Comparison of ENCODE assay signal across 13 cellular contexts in genomic region chr14:68679301-68679700, GRCh38.
"Had no signal": no experiment of that assay in that cellular context is flagged by ENCODE, and none has a peak within 500 bp of the region (broad histone marks: within the 10 kb centered on the region; RNA-seq: fewer than 3 reads in every experiment).

No MANE protein-coding gene starts in this region.

- H3K36me3 Mint-ChIP-seq: activated naive CD4-positive, alpha-beta T cell treated with anti-CD3 and anti-CD28 coated beads, Interleukin-2, amount 50 U/mL, for 72 hours had no signal

- H3K9me3 ChIP-seq: right atrium auricular region, tibial nerve had no signal

- H3K36me3 ChIP-seq: brain microvascular endothelial cell, right atrium auricular region, tibial nerve had no signal

- ATAC-seq: activated naive CD4-positive, alpha-beta T cell treated with anti-CD3 and anti-CD28 coated beads, Interleukin-2, amount 50 U/mL, for 72 hours; SK-N-SH treated with all-trans-retinoic acid at 6 μM for 48 hours had no signal

- H3K27me3 Mint-ChIP-seq: activated CD4-positive, alpha-beta T cell treated with anti-CD3 and anti-CD28 coated beads, Interleukin-2, amount 10 ng/mL, durations not matched to agents 7 days and 5 days had no signal

- H3K27me3 ChIP-seq: brain microvascular endothelial cell, right atrium auricular region, tibial nerve had no signal

- H3K4me3 Mint-ChIP-seq: activated CD4-positive, alpha-beta T cell treated with anti-CD3 and anti-CD28 coated beads, Interleukin-2, amount 10 ng/mL, durations not matched to agents 7 days and 5 days; T-helper 1 cell treated with Interleukin-12 subunit alpha and Interleukin-12 subunit beta and Interleukin-4 antibody, amounts not matched to agents 30 μg/mL and 1 μg/mL, for 36 hours had no signal

- H3K4me3 ChIP-seq: right atrium auricular region, tibial nerve had no signal

- DNase-seq: activated CD4-positive, alpha-beta T cell treated with anti-CD3 and anti-CD28 coated beads, Interleukin-2, amount 10 ng/mL, durations not matched to agents 7 days and 5 days; activated CD4-positive, CD25-positive, alpha-beta regulatory T cell; activated CD8-positive, alpha-beta memory T cell treated with anti-CD3 and anti-CD28 coated beads for 24 hours; amniotic stem cell; brain microvascular endothelial cell; dermis blood vessel endothelial cell; mesendoderm; posterior cingulate gyrus had no signal

- H3K9me3 Mint-ChIP-seq: activated CD4-positive, alpha-beta T cell treated with anti-CD3 and anti-CD28 coated beads, Interleukin-2, amount 10 ng/mL, durations not matched to agents 7 days and 5 days; T-helper 1 cell treated with Interleukin-12 subunit alpha and Interleukin-12 subunit beta and Interleukin-4 antibody, amounts not matched to agents 30 μg/mL and 1 μg/mL, for 36 hours had no signal

- H3K27ac Mint-ChIP-seq: activated CD4-positive, alpha-beta T cell treated with anti-CD3 and anti-CD28 coated beads, Interleukin-2, amount 10 ng/mL, durations not matched to agents 7 days and 5 days; activated naive CD4-positive, alpha-beta T cell treated with anti-CD3 and anti-CD28 coated beads, Interleukin-2, amount 50 U/mL, for 72 hours; T-helper 1 cell treated with Interleukin-12 subunit alpha and Interleukin-12 subunit beta and Interleukin-4 antibody, amounts not matched to agents 30 μg/mL and 1 μg/mL, for 36 hours had no signal

- H3K27ac ChIP-seq: brain microvascular endothelial cell, right atrium auricular region had no signal
